9 cellular contexts compared by ENCODE assay signal in genomic region chr17:29005936-29006438, GRCh38. TPM values are rescaled to one million over a fixed set of nuclear protein-coding genes. Genes with fewer than 3 reads are reported as not detected.
DNase-seq lines count a peak whose midpoint lies in the region; ATAC-seq, FAIRE-seq and TF ChIP-seq lines count a peak whose summit lies in the region.
"Had no signal": no experiment of that assay in that cellular context is flagged by ENCODE, and none has a peak within 500 bp of the region (broad histone marks: within the 10 kb centered on the region; RNA-seq: fewer than 3 reads in every experiment).

Gene SEZ6, minus strand, starts transcription at chr17:29006033. Its CDS starts 164 bp downstream, at chr17:29005869.

- CTCF ChIA-PET in GM10248 (lab: Yijun Ruan, JAX) (no interaction called here), HepG2 (lab: Yijun Ruan, JAX; ENCODE audit: low intra/inter-chr PET ratio, low total read pairs) (no interaction called here)

- H3K4me1 Mint-ChIP-seq in activated CD4-positive, alpha-beta T cell treated with anti-CD3 and anti-CD28 coated beads, Interleukin-2, amount 10 ng/mL, durations not matched to agents 24 days and 14 days = peaks cover 5% of the 10 kb centered on the region

- no peaks in the 10 kb centered on the region for H3K36me3 Mint-ChIP-seq in activated CD4-positive, alpha-beta T cell treated with anti-CD3 and anti-CD28 coated beads, Interleukin-2, amount 10 ng/mL, durations not matched to agents 24 days and 14 days (ENCODE audit: low read depth)

- DNase-seq in GM10248 (ENCODE audit: extremely low spot score) (peak; percentile 86), NCI-H2171 treated with DMSO at 0.1 percent for 48 hours (lab: John Stamatoyannopoulos, UW) (peak; percentile 78), dermis blood vessel endothelial cell (peak; percentile 77), HepG2 (ENCODE audit: low spot score) (peak; percentile 44)
- peak; percentile 93 for DNase-seq in activated CD4-positive, alpha-beta T cell treated with anti-CD3 and anti-CD28 coated beads, Interleukin-2, amount 10 ng/mL, durations not matched to agents 24 days and 14 days
- DNase-seq in stimulated activated CD4-positive, alpha-beta T cell treated with anti-CD3 and anti-CD28 coated beads, Interleukin-4, amount 100 ng/mL, for 4 hours = peak; percentile 43 to 75

- no peaks in the 10 kb centered on the region for H3K79me2 ChIP-seq in HepG2 (ENCODE audit: insufficient read depth, low read length)

- H4K20me1 ChIP-seq in HepG2 (ENCODE audit: insufficient read depth, low read length) = peaks cover 8% of the 10 kb centered on the region; the same call in 1 of the 2 replicates

- WGBS in HepG2 (ENCODE audit: low lambda C conversion rate) = 3% methylated on average over 11 of the region's 40 CpGs

- H3K4me3 ChIP-seq in HepG2 (replicated peaks in 1 of 3; ENCODE audit: insufficient read depth in 1 of 3, low read depth in 2 of 3, low read length in 3 of 3) = no peak within 1 kb of the TSS
- H3K4me3 ChIP-seq: PC-9 had no signal

- FAIRE-seq in HepG2 (lab: Jason Lieb, UNC) = no peak

- TF ChIP-seq EP300 in HepG2 (IDR thresholded peaks at IDR 0.05; ENCODE audit: low read depth in 2 of 2, low read length in 2 of 2) = peak in 1 of 2 experiments; percentile 10; a peak in 1 of 4 replicates
- TF ChIP-seq EP300 in HepG2 (CRISPR knock-in tag; IDR thresholded peaks at IDR 0.05; ENCODE audit: borderline replicate concordance) = no peak

- TF ChIP-seq POLR2A in HepG2 (IDR thresholded peaks at IDR 0.05; ENCODE audit: insufficient read depth in 1 of 2, low read depth in 2 of 2, low read length in 2 of 2) = no peak

- POLR2A ChIA-PET in GM10248 (lab: Yijun Ruan, JAX) (no interaction called here), HepG2 (lab: Yijun Ruan, JAX) (no interaction called here)

- no peak within 1 kb of the TSS for H2AFZ ChIP-seq in HepG2 (ENCODE audit: low read length)
- H2AFZ ChIP-seq: PC-9 had no signal

- H3K27ac ChIP-seq in HepG2 (ENCODE audit: extremely low read length, insufficient read depth, low read length) = no peak within 1 kb of the TSS
- H3K27ac ChIP-seq: PC-9 had no signal

- in situ Hi-C loops in HepG2 (cut with HindIII; ENCODE audit: extremely low pct_ligation_motif_present, low pct_unique_long_range_greater_than_20kb) = no loop called here

- BruUV-seq in HepG2 (replicated peaks; lab: Mats Ljungman, UMichigan) = no TSS peak

- no peak for TF ChIP-seq CTCF in GM10248 (IDR thresholded peaks at IDR 0.05; ENCODE audit: control extremely low read depth, extremely low read depth, low read depth, missing control alignments)
- TF ChIP-seq CTCF in HepG2 (CRISPR knock-in tag; IDR thresholded peaks at IDR 0.05) = 0 out of 2 replicates have a peak, but pooled peaks have one; percentile 15

- H3K4me2 ChIP-seq in HepG2 (ENCODE audit: low read depth, low read length) = peak within 1 kb of the TSS; percentile 13; the same call in 1 of the 2 replicates
- H3K4me2 ChIP-seq: PC-9 had no signal

- ATAC-seq in HepG2 (peak; percentile 82), GM18517 (IDR thresholded peaks at IDR 0.05; ENCODE audit: unreplicated experiment) (no peak), GM19035 (IDR thresholded peaks at IDR 0.05; ENCODE audit: unreplicated experiment) (no peak)

- no peak for TF ChIP-seq RAD21 in HepG2 (CRISPR knock-in tag; IDR thresholded peaks at IDR 0.05)

- H3K27me3 Mint-ChIP-seq in activated CD4-positive, alpha-beta T cell treated with anti-CD3 and anti-CD28 coated beads, Interleukin-2, amount 10 ng/mL, durations not matched to agents 24 days and 14 days = peaks cover 58% of the 10 kb centered on the region

- no peak within 1 kb of the TSS for H3K4me3 Mint-ChIP-seq in activated CD4-positive, alpha-beta T cell treated with anti-CD3 and anti-CD28 coated beads, Interleukin-2, amount 10 ng/mL, durations not matched to agents 24 days and 14 days

- H3K9ac ChIP-seq in HepG2 (ENCODE audit: insufficient read depth, low read depth, low read length) = no peak within 1 kb of the TSS

- peaks cover 40% of the 10 kb centered on the region for H3K4me1 ChIP-seq in HepG2 (ENCODE audit: insufficient read depth, low read length)

- peaks cover 8 to 44% of the 10 kb centered on the region in 2 experiments for H3K27me3 ChIP-seq in HepG2 (ENCODE audit: control insufficient read depth in 1 of 2, insufficient read depth in 2 of 2, low read length in 2 of 2)

- H3K9me3 Mint-ChIP-seq in activated CD4-positive, alpha-beta T cell treated with anti-CD3 and anti-CD28 coated beads, Interleukin-2, amount 10 ng/mL, durations not matched to agents 24 days and 14 days = no peaks in the 10 kb centered on the region

- intact Hi-C loops in activated CD4-positive, alpha-beta T cell treated with anti-CD3 and anti-CD28 coated beads, Interleukin-2, amount 10 ng/mL, durations not matched to agents 24 days and 14 days (cut with micrococcal nuclease) = no loop called here
- intact Hi-C loops in HepG2 (cut with micrococcal nuclease; ENCODE audit: unreplicated experiment) = no loop called here

- H3K27ac Mint-ChIP-seq in activated CD4-positive, alpha-beta T cell treated with anti-CD3 and anti-CD28 coated beads, Interleukin-2, amount 10 ng/mL, durations not matched to agents 24 days and 14 days = no peak within 1 kb of the TSS

- H3K9me3 ChIP-seq in HepG2 (ENCODE audit: low read length) = no peaks in the 10 kb centered on the region

- no peaks in the 10 kb centered on the region for H3K36me3 ChIP-seq in HepG2 (replicated peaks in 1 of 2; ENCODE audit: control insufficient read depth in 1 of 2, insufficient read depth in 2 of 2, low read length in 2 of 2)

TF ChIP-seq in HepG2, 621 proteins besides CTCF, POLR2A, EP300 and RAD21 (continues in another document):
- TF ChIP-seq AKAP8 (CRISPR knock-in tag; IDR thresholded peaks at IDR 0.05) = no peak
- no peak for TF ChIP-seq GRHL1 (CRISPR knock-in tag; conservative IDR thresholded peaks at IDR 0.05)
- TF ChIP-seq JARID2 (CRISPR knock-in tag; IDR thresholded peaks at IDR 0.05; ENCODE audit: insufficient replicate concordance) = no peak
- TF ChIP-seq ZSCAN20 (CRISPR knock-in tag; IDR thresholded peaks at IDR 0.05; ENCODE audit: borderline replicate concordance) = peak; percentile 95; the same call in 1 of the 2 replicates
- peak; percentile 78; the same call in 1 of the 2 replicates for TF ChIP-seq ZNF788 (CRISPR knock-in tag; IDR thresholded peaks at IDR 0.05; ENCODE audit: borderline replicate concordance)

RNA-seq across cellular contexts. Expression of gene SEZ6, which starts in this region (rescaled TPM):
- not detected in 2 replicates for total RNA-seq in activated CD4-positive, alpha-beta T cell treated with anti-CD3 and anti-CD28 coated beads, Interleukin-2, amount 10 ng/mL, durations not matched to agents 24 days and 14 days
- total RNA-seq in dermis blood vessel endothelial cell (not detected in 2 replicates), HepG2 (2016; rRNA removed; fragmentation: Illumina TruSeq; extraction: Trizol) (not detected in 2 replicates)
- not detected in 2 replicates for total RNA-seq in HepG2 (2016; cell fraction: cytosol; rRNA removed; fragmentation: Illumina TruSeq; extraction: Trizol; ENCODE audit: low read depth)
- not detected in 2 replicates for total RNA-seq in HepG2 (2016; cell fraction: insoluble cytoplasmic fraction; rRNA removed; fragmentation: Illumina TruSeq; extraction: Trizol)
- not detected in 2 replicates for total RNA-seq in HepG2 (2016; cell fraction: membrane; rRNA removed; fragmentation: Illumina TruSeq; extraction: Trizol)
- not detected in 2 replicates for total RNA-seq in HepG2 (2016; cell fraction: nucleus; rRNA removed; fragmentation: Illumina TruSeq; extraction: Trizol)
- 0.01 TPM in 1 of 2 replicates, not detected in the other for polyA plus RNA-seq in HepG2 (2011; rRNA removed)
- polyA plus RNA-seq in HepG2 (2011; cell fraction: cytosol; rRNA removed) = 0.03 TPM in 1 of 2 replicates, not detected in the other
- 0.26 and 0.52 TPM in 2 replicates for polyA plus RNA-seq in HepG2 (2011; cell fraction: nucleus; rRNA removed)
- 0.38 TPM in 1 of 2 replicates, not detected in the other for polyA plus RNA-seq in HepG2 (2012)
- polyA plus RNA-seq in HepG2 (2016; cell fraction: cytosol; fragmentation: Illumina TruSeq; extraction: Trizol; ENCODE audit: low read depth) = not detected in 2 replicates
- not detected in 2 replicates for polyA plus RNA-seq in HepG2 (2016; cell fraction: insoluble cytoplasmic fraction; fragmentation: Illumina TruSeq; extraction: Trizol; ENCODE audit: low read depth)
- not detected in 2 replicates for polyA plus RNA-seq in HepG2 (2016; cell fraction: membrane; fragmentation: Illumina TruSeq; extraction: Trizol; ENCODE audit: low read depth)
- not detected in 2 replicates for polyA plus RNA-seq in HepG2 (2016; cell fraction: nucleus; fragmentation: Illumina TruSeq; extraction: Trizol; ENCODE audit: insufficient read depth, low read depth)
- not detected in 2 replicates for polyA minus RNA-seq in HepG2 (2011; rRNA and poly(A)+ RNA removed; ENCODE audit: low replicate concordance)
- not detected in 2 replicates for polyA minus RNA-seq in HepG2 (2011; cell fraction: cytosol; rRNA and poly(A)+ RNA removed)
- polyA minus RNA-seq in HepG2 (2011; cell fraction: nucleus; rRNA and poly(A)+ RNA removed) = not detected in 2 replicates
- total RNA-seq: PC-9 had no signal

Comparison
In these comparisons a context has a peak if more than half of its experiments do, and no peak if none do; other contexts are left out.
1. Peak in DNase-seq in activated CD4-positive, alpha-beta T cell treated with anti-CD3 and anti-CD28 coated beads, Interleukin-2, amount 10 ng/mL, durations not matched to agents 24 days and 14 days; RNA of the gene not detected or under 1 TPM.
2. Peak in DNase-seq in dermis blood vessel endothelial cell; RNA of the gene not detected or under 1 TPM.
3. Peak in DNase-seq, ATAC-seq and H3K4me2 ChIP-seq in HepG2; RNA of the gene not detected or under 1 TPM.